Comparison of ENCODE assay signal across 8 cellular contexts in genomic region chr14:99191663-99192621, GRCh38.
DNase-seq lines count a peak whose midpoint lies in the region; ATAC-seq and TF ChIP-seq lines count a peak whose summit lies in the region.

No MANE protein-coding gene starts in this region.

- ATAC-seq in CD4-positive, alpha-beta T cell (ENCODE audit: poor library complexity), result peak; percentile 49
- ATAC-seq in stimulated activated naive CD8-positive, alpha-beta T cell treated with anti-CD3 and anti-CD28 coated beads, Interleukin-15, amount 100 ng/mL, for 72 hours, result no peak
- ATAC-seq in GM21619 (IDR thresholded peaks at IDR 0.05; ENCODE audit: unreplicated experiment) (no peak), HG03135 (IDR thresholded peaks at IDR 0.05; ENCODE audit: unreplicated experiment) (no peak)

- H3K36me3 Mint-ChIP-seq in CD4-positive, alpha-beta T cell (ENCODE audit: low read depth), result peaks cover 78% of the 10 kb centered on the region

- peak overlapping the region; percentile 77 for H3K27ac ChIP-seq in CD4-positive, alpha-beta T cell (ENCODE audit: low read depth, low read length)

- H3K4me3 Mint-ChIP-seq in CD4-positive, alpha-beta T cell, result peak overlapping the region; percentile 89
- H3K4me3 Mint-ChIP-seq in stimulated activated naive CD8-positive, alpha-beta T cell treated with anti-CD3 and anti-CD28 coated beads, Interleukin-15, amount 100 ng/mL, for 72 hours, result peak overlapping the region; percentile 89 to 95

- TF ChIP-seq CTCF in CD4-positive, alpha-beta T cell (IDR thresholded peaks at IDR 0.05), result no peak

- intact Hi-C loops in CD4-positive, alpha-beta T cell (cut with DNase I, micrococcal nuclease), result loop anchor here (1.0 to 10.0 kb wide), 9 partner anchors 7 to 1055 kb away; no protein-coding TSS in a partner anchor

- peaks cover 97% of the 10 kb centered on the region for H3K4me1 Mint-ChIP-seq in CD4-positive, alpha-beta T cell (ENCODE audit: low read depth)
- peaks cover 96% of the 10 kb centered on the region for H3K4me1 Mint-ChIP-seq in stimulated activated naive CD8-positive, alpha-beta T cell treated with anti-CD3 and anti-CD28 coated beads, Interleukin-15, amount 100 ng/mL, for 72 hours

- H3K9me3 ChIP-seq in CD4-positive, alpha-beta T cell (ENCODE audit: control insufficient read depth, low read length), result no peaks in the 10 kb centered on the region

- H3K27me3 ChIP-seq in CD4-positive, alpha-beta T cell (ENCODE audit: control insufficient read depth, insufficient read depth, low read length), result no peaks in the 10 kb centered on the region

- no peaks in the 10 kb centered on the region for H3K9me3 Mint-ChIP-seq in CD4-positive, alpha-beta T cell
- no peaks in the 10 kb centered on the region for H3K9me3 Mint-ChIP-seq in stimulated activated naive CD8-positive, alpha-beta T cell treated with anti-CD3 and anti-CD28 coated beads, Interleukin-15, amount 100 ng/mL, for 72 hours

- POLR2A ChIA-PET in CD4-positive, alpha-beta T cell (lab: Charles Lee), result interaction anchor here (0.7 to 83.0 kb wide), 22 partner anchors 8 to 1589 kb away, joined by 3 to 4389 read pairs (median 4); partner anchors contain the start of gene BCL11B

- no peaks in the 10 kb centered on the region for H3K27me3 Mint-ChIP-seq in CD4-positive, alpha-beta T cell
- no peaks in the 10 kb centered on the region for H3K27me3 Mint-ChIP-seq in stimulated activated naive CD8-positive, alpha-beta T cell treated with anti-CD3 and anti-CD28 coated beads, Interleukin-15, amount 100 ng/mL, for 72 hours

- peak in 8 of 10 experiments; percentile 38 to 66 (median 46) for DNase-seq in CD4-positive, alpha-beta T cell
- peak; percentile 93 for DNase-seq in NCI-H1694 treated with DMSO at 0.1 percent for 48 hours (lab: John Stamatoyannopoulos, UW)
- DNase-seq in anterior cingulate cortex (lab: John Stamatoyannopoulos, UW), result peak in 30 of 58 donors; percentile 9 to 65 (median 30)
- DNase-seq in inferior parietal cortex (ENCODE audit: extremely low spot score), result peak; percentile 58
- no peak for DNase-seq in stimulated activated naive CD8-positive, alpha-beta T cell treated with anti-CD3 and anti-CD28 coated beads, Interleukin-15, amount 100 ng/mL, for 72 hours
- no peak for DNase-seq in SHP77 treated with DMSO at 0.1 percent for 48 hours (lab: John Stamatoyannopoulos, UW)

- H3K27ac Mint-ChIP-seq in CD4-positive, alpha-beta T cell, result peak overlapping the region; percentile 95
- H3K27ac Mint-ChIP-seq in stimulated activated naive CD8-positive, alpha-beta T cell treated with anti-CD3 and anti-CD28 coated beads, Interleukin-15, amount 100 ng/mL, for 72 hours, result peak overlapping the region; percentile 94 to 97

- CTCF ChIA-PET in CD4-positive, alpha-beta T cell (lab: Charles Lee), result interaction anchor here (0.8 to 3.9 kb wide), 13 partner anchors 10 to 83 kb away, joined by 3 to 16 read pairs (median 3); partner anchors contain the start of gene BCL11B

Comparison
In these comparisons a context has a peak if more than half of its experiments do, and no peak if none do; other contexts are left out.
1. DNase-seq: peak in CD4-positive, alpha-beta T cell (8 of 10), NCI-H1694 treated with DMSO at 0.1 percent for 48 hours (single experiment), anterior cingulate cortex (30 of 58) and inferior parietal cortex (single experiment); none in stimulated activated naive CD8-positive, alpha-beta T cell treated with anti-CD3 and anti-CD28 coated beads, Interleukin-15, amount 100 ng/mL, for 72 hours (0 of 2) and SHP77 treated with DMSO at 0.1 percent for 48 hours (single experiment).